Comparison of ENCODE assay signal across 10 cellular contexts in the genomic region with DNA sequence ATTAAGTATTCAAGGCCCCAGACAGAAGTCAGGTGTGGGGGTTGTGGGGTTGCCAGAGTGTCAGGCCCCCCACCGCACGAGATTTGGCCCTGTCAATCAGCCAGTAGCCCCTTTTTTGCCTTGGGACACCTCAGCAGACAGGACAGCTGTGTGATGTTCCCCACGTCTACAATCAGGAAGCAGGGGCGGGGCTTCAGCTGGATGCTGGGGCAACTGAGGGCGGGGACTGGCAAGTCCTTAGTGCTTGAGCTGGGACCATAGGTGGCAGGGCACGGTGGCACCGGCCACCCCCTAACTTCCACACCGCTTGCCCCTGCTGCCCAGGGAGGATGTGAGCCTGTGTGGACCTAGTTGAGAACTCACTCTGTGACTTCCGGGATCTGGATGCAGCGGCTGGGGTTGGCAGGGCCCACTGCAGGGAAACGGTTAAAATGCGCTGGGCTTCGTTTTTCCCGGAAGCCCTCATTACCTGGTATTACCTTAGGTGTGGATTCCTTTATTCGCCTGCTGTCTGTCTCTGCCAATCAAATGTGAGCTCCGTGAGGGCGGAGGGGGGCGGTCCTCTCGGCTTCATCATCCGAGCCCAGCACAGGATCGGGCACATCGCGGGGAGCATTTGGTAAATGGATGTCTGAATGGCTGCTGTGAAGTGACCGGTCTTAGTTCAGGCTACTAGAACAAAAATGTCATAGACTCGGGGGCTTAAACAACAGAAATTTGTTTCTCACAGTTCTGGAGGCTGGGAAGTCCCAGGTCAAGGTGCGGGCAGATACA. TPM values are rescaled to one million over a fixed set of nuclear protein-coding genes. Genes with fewer than 3 reads are reported as not detected.
DNase-seq lines count a peak whose midpoint lies in the region; ATAC-seq and TF ChIP-seq lines count a peak whose summit lies in the region.
"Had no signal": no experiment of that assay in that cellular context is flagged by ENCODE, and none has a peak within 500 bp of the region (broad histone marks: within the 10 kb centered on the region; RNA-seq: fewer than 3 reads in every experiment).

No MANE protein-coding gene starts in this region.

- no peaks in the 10 kb centered on the region for H3K9me3 ChIP-seq in Karpas-422 (ENCODE audit: low read length)
- H3K9me3 ChIP-seq in mucosa of descending colon = no peaks in the 10 kb centered on the region
- H3K9me3 ChIP-seq: right atrium auricular region had no signal

- H3K27me3 Mint-ChIP-seq in activated CD4-positive, alpha-beta T cell treated with anti-CD3 and anti-CD28 coated beads, Interleukin-2, amount 10 ng/mL, durations not matched to agents 24 days and 14 days = peaks cover 4% of the 10 kb centered on the region

- H3K4me2 ChIP-seq in Karpas-422 (ENCODE audit: low read depth, low read length, poor library complexity, severe bottlenecking) = no peak overlapping the region

- H3K4me3 ChIP-seq in Karpas-422 (ENCODE audit: low read length) (no peak overlapping the region), mucosa of descending colon (no peak overlapping the region)
- H3K4me3 ChIP-seq: right atrium auricular region had no signal

- H3K9me2 ChIP-seq in Karpas-422 (replicated peaks; ENCODE audit: insufficient read depth, low read length) = no peaks in the 10 kb centered on the region

- H3K79me2 ChIP-seq in Karpas-422 (ENCODE audit: low read length) = no peaks in the 10 kb centered on the region

- H3K4me1 Mint-ChIP-seq in activated CD4-positive, alpha-beta T cell treated with anti-CD3 and anti-CD28 coated beads, Interleukin-2, amount 10 ng/mL, durations not matched to agents 24 days and 14 days = peaks cover 17% of the 10 kb centered on the region

- no peak for TF ChIP-seq CTCF in mucosa of descending colon (IDR thresholded peaks at IDR 0.05)

- DNase-seq in COLO668 (lab: John Stamatoyannopoulos, UW; ENCODE audit: unreplicated experiment) (peak; percentile 38), Karpas-422 (peak; percentile 81), mucosa of descending colon (peak; percentile 67 to 81 (median 74)), AG08396 (ENCODE audit: low spot score) (no peak), NCI-H524 (lab: John Stamatoyannopoulos, UW) (no peak)
- peak; percentile 89 for DNase-seq in activated CD4-positive, alpha-beta T cell treated with anti-CD3 and anti-CD28 coated beads, Interleukin-2, amount 10 ng/mL, durations not matched to agents 24 days and 14 days

- H3K27ac ChIP-seq in Karpas-422 (ENCODE audit: low read length) = no peak overlapping the region
- H3K27ac ChIP-seq: right atrium auricular region had no signal

- peak overlapping the region; percentile 45 for H3K27ac Mint-ChIP-seq in activated CD4-positive, alpha-beta T cell treated with anti-CD3 and anti-CD28 coated beads, Interleukin-2, amount 10 ng/mL, durations not matched to agents 24 days and 14 days

- H3K36me3 Mint-ChIP-seq in activated CD4-positive, alpha-beta T cell treated with anti-CD3 and anti-CD28 coated beads, Interleukin-2, amount 10 ng/mL, durations not matched to agents 24 days and 14 days (ENCODE audit: low read depth) = no peaks in the 10 kb centered on the region

- peak overlapping the region; percentile 56 for H3K4me3 Mint-ChIP-seq in activated CD4-positive, alpha-beta T cell treated with anti-CD3 and anti-CD28 coated beads, Interleukin-2, amount 10 ng/mL, durations not matched to agents 24 days and 14 days

- peak overlapping the region; percentile 87; the same call in 1 of the 2 replicates for H2AFZ ChIP-seq in Karpas-422 (ENCODE audit: low read length)

- H3K9ac ChIP-seq in Karpas-422 (ENCODE audit: low read length) = peak overlapping the region; percentile 30; the same call in 1 of the 2 replicates

- H3K36me3 ChIP-seq in Karpas-422 (ENCODE audit: insufficient read depth, low read length) (no peaks in the 10 kb centered on the region), mucosa of descending colon (ENCODE audit: low read depth) (no peaks in the 10 kb centered on the region)
- H3K36me3 ChIP-seq: right atrium auricular region had no signal

- no peaks in the 10 kb centered on the region for H3K9me3 Mint-ChIP-seq in activated CD4-positive, alpha-beta T cell treated with anti-CD3 and anti-CD28 coated beads, Interleukin-2, amount 10 ng/mL, durations not matched to agents 24 days and 14 days

- intact Hi-C loops in activated CD4-positive, alpha-beta T cell treated with anti-CD3 and anti-CD28 coated beads, Interleukin-2, amount 10 ng/mL, durations not matched to agents 24 days and 14 days (cut with micrococcal nuclease) = loop anchor here (2.0 to 10.0 kb wide), 2 partner anchors 79 to 331 kb away; a partner anchor contains a TSS
- intact Hi-C loops in mucosa of descending colon (cut with DNase I, micrococcal nuclease) = no loop called here

- H3K27me3 ChIP-seq in Karpas-422 (ENCODE audit: low read length) = no peaks in the 10 kb centered on the region
- H3K27me3 ChIP-seq: right atrium auricular region had no signal

- H4K20me1 ChIP-seq in Karpas-422 (ENCODE audit: insufficient read depth, low read depth, low read length) = no peaks in the 10 kb centered on the region

- ATAC-seq in mucosa of descending colon (peak; percentile 73), HG02981 (IDR thresholded peaks at IDR 0.05; ENCODE audit: unreplicated experiment) (no peak), GM21529 (IDR thresholded peaks at IDR 0.05; ENCODE audit: unreplicated experiment) (no peak)

- H3K4me1 ChIP-seq in Karpas-422 (ENCODE audit: low read length) = peaks cover 30% of the 10 kb centered on the region
- H3K4me1 ChIP-seq in mucosa of descending colon (ENCODE audit: low read depth) = peaks cover 10% of the 10 kb centered on the region

RNA-seq across cellular contexts. Expression of a gene that starts 7.5 kb away (rescaled TPM):
- total RNA-seq in Karpas-422 (2014; rRNA removed; shearing (Covaris generic); ENCODE audit: low replicate concordance) = 26.8 and 54.8 TPM in 2 replicates
- total RNA-seq in activated CD4-positive, alpha-beta T cell treated with anti-CD3 and anti-CD28 coated beads, Interleukin-2, amount 10 ng/mL, durations not matched to agents 24 days and 14 days = 85.4 and 92.3 TPM in 2 replicates
- 10 to 100 TPM; 45.8 to 53.6 (median 52.2) TPM for total RNA-seq in mucosa of descending colon

RNA-seq across cellular contexts. Expression of a gene that starts 38.5 kb away (rescaled TPM):
- 0.19 and 1.9 TPM in 2 replicates for total RNA-seq in Karpas-422 (2014; rRNA removed; shearing (Covaris generic); ENCODE audit: low replicate concordance)
- 1.8 and 2.0 TPM in 2 replicates for total RNA-seq in activated CD4-positive, alpha-beta T cell treated with anti-CD3 and anti-CD28 coated beads, Interleukin-2, amount 10 ng/mL, durations not matched to agents 24 days and 14 days
- total RNA-seq in mucosa of descending colon = 1 to 10 TPM in 2 of 3 donors, under 1 TPM in 1; 0.87 to 1.6 (median 1.4) TPM

RNA-seq across cellular contexts. Expression of a gene that starts 44.8 kb away (rescaled TPM):
- total RNA-seq in Karpas-422 (2014; rRNA removed; shearing (Covaris generic); ENCODE audit: low replicate concordance) = 6.0 and 6.5 TPM in 2 replicates
- not detected in 2 replicates for total RNA-seq in activated CD4-positive, alpha-beta T cell treated with anti-CD3 and anti-CD28 coated beads, Interleukin-2, amount 10 ng/mL, durations not matched to agents 24 days and 14 days
- total RNA-seq in mucosa of descending colon = 1 to 10 TPM; 1.4 to 2.6 (median 1.5) TPM
- total RNA-seq: bronchial epithelial cell had no signal

Comparison
In these comparisons a context has a peak if more than half of its experiments do, and no peak if none do; other contexts are left out.
1. DNase-seq: peak in COLO668 (single experiment), Karpas-422 (single experiment), activated CD4-positive, alpha-beta T cell treated with anti-CD3 and anti-CD28 coated beads, Interleukin-2, amount 10 ng/mL, durations not matched to agents 24 days and 14 days (single experiment) and mucosa of descending colon (3 of 3); none in AG08396 (single experiment) and NCI-H524 (0 of 2).